Comparison of ENCODE assay signal across 16 cellular contexts in the genomic region with DNA sequence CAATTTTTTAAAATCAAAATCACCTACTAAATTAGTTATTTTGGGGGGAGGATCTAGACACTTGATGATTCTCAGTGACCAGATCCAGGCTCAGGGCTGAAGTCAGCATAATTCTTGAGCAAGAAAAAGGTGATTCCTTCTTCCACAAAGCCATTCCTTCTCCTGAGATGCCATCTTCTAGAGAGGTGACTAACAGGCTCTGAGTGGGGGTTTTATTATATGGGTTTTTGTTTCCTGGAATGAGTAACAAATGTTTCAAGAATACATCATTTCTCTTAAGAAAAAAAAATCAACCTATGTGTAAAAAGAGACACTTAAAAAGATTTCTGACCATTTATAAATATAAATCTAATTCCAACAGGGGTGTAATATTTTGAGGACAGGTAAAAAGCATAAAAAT.
DNase-seq lines count a peak whose midpoint lies in the region; ATAC-seq and TF ChIP-seq lines count a peak whose summit lies in the region.
"Had no signal": no experiment of that assay in that cellular context is flagged by ENCODE, and none has a peak within 500 bp of the region (broad histone marks: within the 10 kb centered on the region; RNA-seq: fewer than 3 reads in every experiment).

No MANE protein-coding gene starts in this region.

- H3K9me1 ChIP-seq in IMR-90 (ENCODE audit: insufficient read depth, low read length): peaks cover 6% of the 10 kb centered on the region

- no peak overlapping the region for H3K4me3 ChIP-seq in IMR-90 (ENCODE audit: insufficient read depth, low read depth, low read length)
- H3K4me3 ChIP-seq in adipocyte (ENCODE audit: low read length): no peak overlapping the region
- H3K4me3 ChIP-seq in left lung: no peak overlapping the region
- H3K4me3 ChIP-seq: HAP-1 had no signal

- no peak overlapping the region for H4K8ac ChIP-seq in IMR-90 (ENCODE audit: low read depth in 2 of 2, low read length in 2 of 2)

- no peak overlapping the region for H3K27ac ChIP-seq in IMR-90 (ENCODE audit: insufficient read depth, low read length)
- no peak overlapping the region for H3K27ac ChIP-seq in left lung
- H3K27ac ChIP-seq: neutrophil had no signal

- H3K9ac ChIP-seq in IMR-90 (ENCODE audit: low read depth, low read length) (no peak overlapping the region), adipocyte (ENCODE audit: low read length) (no peak overlapping the region)

- no peak overlapping the region for H3K23ac ChIP-seq in IMR-90 (ENCODE audit: low read depth, low read length)

- no peak overlapping the region for H3K14ac ChIP-seq in IMR-90 (replicated peaks; ENCODE audit: low read depth, low read length)

- CTCF ChIA-PET in IMR-90 (lab: Yijun Ruan, JAX): no interaction called here

- no peak for DNase-seq in T-helper 1 cell
- peak; percentile 66 for DNase-seq in IMR-90
- peak; percentile 31 for DNase-seq in adipocyte (ENCODE audit: low read depth)
- DNase-seq in natural killer cell: no peak
- no peak for DNase-seq in GM10266 (ENCODE audit: extremely low spot score)
- no peak for DNase-seq in DMS153 (lab: John Stamatoyannopoulos, UW)
- no peak for DNase-seq in left lung
- DNase-seq: activated B cell treated with CpG ODN at 0.5 μM for 24 hours; activated naive CD4-positive, alpha-beta T cell treated with anti-CD3 and anti-CD28 coated beads for 36 hours; DMS79 treated with DMSO at 0.1 percent for 48 hours; head of caudate nucleus; NCI-H524 treated with DMSO at 0.1 percent for 48 hours had no signal

- H3K4me1 Mint-ChIP-seq in T-helper 1 cell treated with Interleukin-12 subunit alpha and Interleukin-12 subunit beta and Interleukin-4 antibody, amounts not matched to agents 30 μg/mL and 1 μg/mL, for 36 hours (ENCODE audit: low read depth): peaks cover 77% of the 10 kb centered on the region
- H3K4me1 Mint-ChIP-seq in natural killer cell: peaks cover 73% of the 10 kb centered on the region in 2 donors

- peaks cover 0 to 6% of the 10 kb centered on the region in 2 experiments; a peak in 1 of 4 replicates for H3K79me1 ChIP-seq in IMR-90 (ENCODE audit: low read depth in 1 of 2, low read length in 2 of 2)

- peak overlapping the region; percentile 17 for H3K27ac Mint-ChIP-seq in T-helper 1 cell treated with Interleukin-12 subunit alpha and Interleukin-12 subunit beta and Interleukin-4 antibody, amounts not matched to agents 30 μg/mL and 1 μg/mL, for 36 hours
- peak overlapping the region; percentile 80 to 85 for H3K27ac Mint-ChIP-seq in natural killer cell
- H3K27ac Mint-ChIP-seq: type B pancreatic cell had no signal

- POLR2A ChIA-PET in IMR-90 (lab: Charles Lee; ENCODE audit: unreplicated experiment): no interaction called here

- no peak for ATAC-seq in IMR-90 (ENCODE audit: low read depth)
- no peak for ATAC-seq in natural killer cell
- ATAC-seq in left lung: no peak

- BruUV-seq in IMR-90 (replicated peaks; lab: Mats Ljungman, UMichigan): no TSS peak

- H2AK9ac ChIP-seq in IMR-90 (replicated peaks; ENCODE audit: low read depth, low read length, poor library complexity): no peak overlapping the region

- no peaks in the 10 kb centered on the region; the same call in 1 of the 2 replicates for H3K36me3 ChIP-seq in IMR-90 (ENCODE audit: control insufficient read depth, insufficient read depth, low read length)
- H3K36me3 ChIP-seq in adipocyte (ENCODE audit: control insufficient read depth, insufficient read depth, low read length, severe bottlenecking): no peaks in the 10 kb centered on the region
- H3K36me3 ChIP-seq in left lung: no peaks in the 10 kb centered on the region
- H3K36me3 ChIP-seq: HAP-1, neutrophil had no signal

- no peak overlapping the region for H2AK5ac ChIP-seq in IMR-90 (ENCODE audit: low read depth, low read length)

- TF ChIP-seq RAD21 in IMR-90 (IDR thresholded peaks at IDR 0.05; ENCODE audit: low read length): no peak

- H3K4me3 Mint-ChIP-seq in T-helper 1 cell treated with Interleukin-12 subunit alpha and Interleukin-12 subunit beta and Interleukin-4 antibody, amounts not matched to agents 30 μg/mL and 1 μg/mL, for 36 hours: no peak overlapping the region
- H3K4me3 Mint-ChIP-seq in natural killer cell: no peak overlapping the region
- H3K4me3 Mint-ChIP-seq: activated B cell treated with CpG ODN at 0.5 μM for 24 hours; activated naive CD4-positive, alpha-beta T cell treated with anti-CD3 and anti-CD28 coated beads for 36 hours; type B pancreatic cell had no signal

- TF ChIP-seq POLR2A in IMR-90 (IDR thresholded peaks at IDR 0.05; ENCODE audit: low read depth, low read length): no peak

- H3K27me3 Mint-ChIP-seq in T-helper 1 cell treated with Interleukin-12 subunit alpha and Interleukin-12 subunit beta and Interleukin-4 antibody, amounts not matched to agents 30 μg/mL and 1 μg/mL, for 36 hours (ENCODE audit: low read depth): no peaks in the 10 kb centered on the region
- no peaks in the 10 kb centered on the region for H3K27me3 Mint-ChIP-seq in natural killer cell (ENCODE audit: low read depth in 2 of 2)
- H3K27me3 Mint-ChIP-seq: activated B cell treated with CpG ODN at 0.5 μM for 24 hours, type B pancreatic cell had no signal

- peaks cover 61% of the 10 kb centered on the region for H3K36me3 Mint-ChIP-seq in T-helper 1 cell treated with Interleukin-12 subunit alpha and Interleukin-12 subunit beta and Interleukin-4 antibody, amounts not matched to agents 30 μg/mL and 1 μg/mL, for 36 hours (ENCODE audit: low read depth)
- peaks cover 6% of the 10 kb centered on the region for H3K36me3 Mint-ChIP-seq in natural killer cell
- H3K36me3 Mint-ChIP-seq: type B pancreatic cell had no signal

- no peak overlapping the region for H4K5ac ChIP-seq in IMR-90 (ENCODE audit: low read depth, low read length)

- dilution Hi-C loops in IMR-90 (cut with HindIII; ENCODE audit: low sequenced_read_pairs, unreplicated experiment): no loop called here

- H3K4ac ChIP-seq in IMR-90 (ENCODE audit: low read depth, low read length): no peak overlapping the region

- intact Hi-C loops in IMR-90 (cut with micrococcal nuclease) (loop anchor here (5.0 kb wide), 1 partner anchor 694 kb away; no protein-coding TSS in a partner anchor), natural killer cell (cut with micrococcal nuclease) (loop anchor here (5.0 kb wide), 1 partner anchor 154 kb away; the partner anchor contains the start of gene NFATC2), left lung (cut with DNase I) (no loop called here)

- H3K4me1 ChIP-seq in IMR-90 (ENCODE audit: control insufficient read depth, insufficient read depth, low read length) (peaks cover 7% of the 10 kb centered on the region), adipocyte (ENCODE audit: control insufficient read depth, insufficient read depth, low read length) (peaks cover 5% of the 10 kb centered on the region), left lung (peaks cover 0 to 16% of the 10 kb centered on the region in 2 donors)
- H3K4me1 ChIP-seq: HAP-1 had no signal

- H3K9me3 ChIP-seq in IMR-90 (ENCODE audit: control insufficient read depth, insufficient read depth, low read length) (no peaks in the 10 kb centered on the region), adipocyte (ENCODE audit: control insufficient read depth, low read length) (no peaks in the 10 kb centered on the region), left lung (no peaks in the 10 kb centered on the region)
- H3K9me3 ChIP-seq: HAP-1, neutrophil had no signal

- H4K91ac ChIP-seq in IMR-90 (ENCODE audit: insufficient read depth, low read depth, low read length): no peak overlapping the region

- no peak overlapping the region for H2AFZ ChIP-seq in IMR-90 (replicated peaks; ENCODE audit: low read length, poor library complexity)

- H2BK5ac ChIP-seq in IMR-90 (ENCODE audit: low read depth, low read length, poor library complexity, severe bottlenecking): no peak overlapping the region

- no peak overlapping the region for H2BK20ac ChIP-seq in IMR-90 (ENCODE audit: low read depth, low read length)

- no peaks in the 10 kb centered on the region for H4K20me1 ChIP-seq in IMR-90 (ENCODE audit: insufficient read depth, low read length)

- H3K18ac ChIP-seq in IMR-90 (ENCODE audit: low read depth, low read length): no peak overlapping the region

- no peak overlapping the region for H2BK15ac ChIP-seq in IMR-90 (ENCODE audit: low read depth, low read length)

- H3K9me3 Mint-ChIP-seq in T-helper 1 cell treated with Interleukin-12 subunit alpha and Interleukin-12 subunit beta and Interleukin-4 antibody, amounts not matched to agents 30 μg/mL and 1 μg/mL, for 36 hours: no peaks in the 10 kb centered on the region
- no peaks in the 10 kb centered on the region for H3K9me3 Mint-ChIP-seq in natural killer cell
- H3K9me3 Mint-ChIP-seq: activated B cell treated with CpG ODN at 0.5 μM for 24 hours; activated naive CD4-positive, alpha-beta T cell treated with anti-CD3 and anti-CD28 coated beads for 36 hours; type B pancreatic cell had no signal

- H3K56ac ChIP-seq in IMR-90 (ENCODE audit: extremely low read depth, insufficient read depth, low read length): no peak overlapping the region

- TF ChIP-seq CTCF in IMR-90 (conservative IDR thresholded peaks at IDR 0.05; ENCODE audit: low read depth, low read length): no peak
- no peak for TF ChIP-seq CTCF in natural killer cell (IDR thresholded peaks at IDR 0.05)
- no peak for TF ChIP-seq CTCF in GM10266 (IDR thresholded peaks at IDR 0.05; ENCODE audit: control insufficient read depth, insufficient read depth, low read depth, missing control alignments)
- TF ChIP-seq CTCF in left lung (IDR thresholded peaks at IDR 0.05): no peak

- no peak overlapping the region for H2BK120ac ChIP-seq in IMR-90 (ENCODE audit: low read depth, low read length)

- in situ Hi-C loops in IMR-90 (cut with MboI; ENCODE audit: low sequenced_read_pairs): no loop called here

- H3K27me3 ChIP-seq in IMR-90 (ENCODE audit: control insufficient read depth, insufficient read depth, low read length) (no peaks in the 10 kb centered on the region), adipocyte (replicated peaks; ENCODE audit: control insufficient read depth, insufficient read depth, low read length) (no peaks in the 10 kb centered on the region), left lung (no peaks in the 10 kb centered on the region)
- H3K27me3 ChIP-seq: neutrophil had no signal

- H3K4me2 ChIP-seq in IMR-90 (ENCODE audit: low read depth, low read length): no peak overlapping the region

TF ChIP-seq in IMR-90, 13 proteins besides CTCF, POLR2A, EP300 and RAD21:
- TF ChIP-seq MAFK (IDR thresholded peaks at IDR 0.05; ENCODE audit: low read depth, low read length): peak; percentile 34; the same call in 1 of the 2 replicates
- TF ChIP-seq, protein P1, sequence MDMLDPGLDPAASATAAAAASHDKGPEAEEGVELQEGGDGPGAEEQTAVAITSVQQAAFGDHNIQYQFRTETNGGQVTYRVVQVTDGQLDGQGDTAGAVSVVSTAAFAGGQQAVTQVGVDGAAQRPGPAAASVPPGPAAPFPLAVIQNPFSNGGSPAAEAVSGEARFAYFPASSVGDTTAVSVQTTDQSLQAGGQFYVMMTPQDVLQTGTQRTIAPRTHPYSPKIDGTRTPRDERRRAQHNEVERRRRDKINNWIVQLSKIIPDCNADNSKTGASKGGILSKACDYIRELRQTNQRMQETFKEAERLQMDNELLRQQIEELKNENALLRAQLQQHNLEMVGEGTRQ (IDR thresholded peaks at IDR 0.05; ENCODE audit: low read depth, low read length): no peak
TF ChIP-seq in IMR-90: peak in this region for 1.

Comparison
In these comparisons a context has a peak if more than half of its experiments do, and no peak if none do; other contexts are left out.
1. DNase-seq: peak in IMR-90 (single experiment) and adipocyte (single experiment); none in T-helper 1 cell (0 of 5), natural killer cell (single experiment), GM10266 (single experiment), DMS153 (single experiment) and left lung (0 of 2).
2. intact Hi-C loops: an anchor here in IMR-90 (5.0 kb wide) and natural killer cell (5.0 kb wide); none called in left lung.